9 cellular contexts compared by ENCODE assay signal in genomic region chr7:87876759-87877234, GRCh38. TPM values are rescaled to one million over a fixed set of nuclear protein-coding genes. Genes with fewer than 3 reads are reported as not detected.
DNase-seq lines count a peak whose midpoint lies in the region; ATAC-seq, FAIRE-seq and TF ChIP-seq lines count a peak whose summit lies in the region.
"Had no signal": no experiment of that assay in that cellular context is flagged by ENCODE, and none has a peak within 500 bp of the region (broad histone marks: within the 10 kb centered on the region; RNA-seq: fewer than 3 reads in every experiment).

No MANE protein-coding gene starts in this region.

- no peak overlapping the region for H2BK20ac ChIP-seq in H1 (ENCODE audit: low read length)

- H4K20me1 ChIP-seq in H1 (replicated peaks in 1 of 2; ENCODE audit: control insufficient read depth in 1 of 2, insufficient read depth in 2 of 2, low read length in 2 of 2) = peaks cover 1 to 2% of the 10 kb centered on the region in 2 experiments

- POLR2A ChIA-PET in HEK293 (lab: Yijun Ruan, JAX) = interaction anchor here (1.2 to 1.3 kb wide), 2 partner anchors 58 to 531 kb away, joined by 7 to 8 read pairs; partner anchors contain the start of genes ADAM22 and CROT
- POLR2A ChIA-PET in activated CD4-positive, alpha-beta memory T cell treated with anti-CD3 and anti-CD28 coated beads, Interleukin-2, amount 10 ng/mL, durations not matched to agents 7 days and 5 days (lab: Charles Lee) = interaction anchor here (1.0 to 1.4 kb wide), 5 partner anchors 10 to 362 kb away, joined by 3 read pairs; no protein-coding TSS in a partner anchor
- POLR2A ChIA-PET in H1 (lab: Charles Lee; ENCODE audit: partially characterized antibody) = interaction anchor here (0.7 to 1.3 kb wide), 5 partner anchors 11 to 248 kb away, joined by 3 to 5 read pairs (median 3); no protein-coding TSS in a partner anchor

- H3K4me3 ChIP-seq in HEK293 (ENCODE audit: low read depth, low read length) = peak overlapping the region; percentile 56
- peak overlapping the region; percentile 81 to 88 (median 88) for H3K4me3 ChIP-seq in H1 (ENCODE audit: extremely low read depth in 1 of 4, insufficient read depth in 2 of 4, low read depth in 3 of 4, low read length in 4 of 4)

- no peak overlapping the region for H3K14ac ChIP-seq in H1 (ENCODE audit: insufficient read length)

- H3K4me1 ChIP-seq in HEK293 (ENCODE audit: control insufficient read depth, insufficient read depth, low read length) (peaks cover 5% of the 10 kb centered on the region; the same call in 1 of the 2 replicates), H1 (replicated peaks in 1 of 4; ENCODE audit: control insufficient read depth in 3 of 4, insufficient read depth in 4 of 4, low read length in 3 of 4) (peaks cover 0 to 5% (median 0%) of the 10 kb centered on the region in 4 experiments; a peak in 2 of 7 replicates)

- peak overlapping the region; percentile 10 for H2BK120ac ChIP-seq in H1 (replicated peaks; ENCODE audit: low read depth, low read length)

- H3K9me3 Mint-ChIP-seq in activated CD4-positive, alpha-beta memory T cell treated with anti-CD3 and anti-CD28 coated beads, Interleukin-2, amount 10 ng/mL, durations not matched to agents 7 days and 5 days = peaks cover 8% of the 10 kb centered on the region

- H3K23ac ChIP-seq in H1 (ENCODE audit: insufficient read length) = no peak overlapping the region

- peak overlapping the region; percentile 98 for H3K27ac Mint-ChIP-seq in activated CD4-positive, alpha-beta memory T cell treated with anti-CD3 and anti-CD28 coated beads, Interleukin-2, amount 10 ng/mL, durations not matched to agents 7 days and 5 days

- peak overlapping the region; percentile 49 for H4K91ac ChIP-seq in H1 (replicated peaks; ENCODE audit: insufficient read length, low read length)

- no peak overlapping the region for H2BK15ac ChIP-seq in H1 (ENCODE audit: low read length)

- peak overlapping the region; percentile 81 for H2BK5ac ChIP-seq in H1 (ENCODE audit: low read depth, low read length)

- no peak for TF ChIP-seq CTCF in HEK293 (tag by site-specific recombination; IDR thresholded peaks at IDR 0.05)
- TF ChIP-seq CTCF in H1 (IDR thresholded peaks at IDR 0.05; ENCODE audit: control extremely low read depth in 1 of 3, insufficient read depth in 1 of 3, low read depth in 1 of 3, low read length in 3 of 3) = no peak

- peak overlapping the region; percentile 94 for H3K18ac ChIP-seq in H1 (ENCODE audit: extremely low read depth, low read length)

- no peak overlapping the region for H2AK5ac ChIP-seq in H1 (ENCODE audit: low read depth, low read length)

- peaks cover 59% of the 10 kb centered on the region for H3K4me1 Mint-ChIP-seq in activated CD4-positive, alpha-beta memory T cell treated with anti-CD3 and anti-CD28 coated beads, Interleukin-2, amount 10 ng/mL, durations not matched to agents 7 days and 5 days

- no peaks in the 10 kb centered on the region for H3K9me3 ChIP-seq in HEK293 (ENCODE audit: control insufficient read depth, insufficient read depth, low read depth, low read length)
- no peaks in the 10 kb centered on the region for H3K9me3 ChIP-seq in H1 (ENCODE audit: insufficient read depth in 2 of 2, low read depth in 1 of 2, low read length in 1 of 2)

- WGBS in H1 (ENCODE audit: extremely low coverage in 1 of 2, insufficient coverage in 1 of 2, insufficient read length in 1 of 2, insufficient replicate concordance in 2 of 2, low coverage in 1 of 2, low lambda C conversion rate in 2 of 2, missing lambda C conversion rate in 1 of 2), 2 experiments = 3% methylated on average over 22 of the region's 31 CpGs; no CpG with 5 or more reads in 1 of the 2 experiments

- no peak for TF ChIP-seq RAD21 in H1 (IDR thresholded peaks at IDR 0.05 in 1 of 2, conservative IDR thresholded peaks at IDR 0.05 in 1 of 2; ENCODE audit: low read depth in 2 of 2, low read length in 2 of 2)

- no peaks in the 10 kb centered on the region; the same call in 1 of the 2 replicates for H3K23me2 ChIP-seq in H1 (ENCODE audit: low read depth, low read length)

- peak overlapping the region; percentile 72 to 85 for H3K4me2 ChIP-seq in H1 (ENCODE audit: insufficient read depth in 1 of 2, low read depth in 2 of 2, low read length in 2 of 2)

- peak overlapping the region; percentile 76 to 88 (median 84) for H3K9ac ChIP-seq in H1 (replicated peaks in 1 of 4; ENCODE audit: extremely low read depth in 1 of 4, low read depth in 3 of 4, low read length in 3 of 4)

- peak overlapping the region; percentile 91 for H3K4me3 Mint-ChIP-seq in activated CD4-positive, alpha-beta memory T cell treated with anti-CD3 and anti-CD28 coated beads, Interleukin-2, amount 10 ng/mL, durations not matched to agents 7 days and 5 days

- H3K27ac ChIP-seq in HEK293 (ENCODE audit: extremely low read depth, low read depth, low read length) (peak overlapping the region; percentile 94), H1 (ENCODE audit: low read depth, low read length) (peak overlapping the region; percentile 79)

- CTCF ChIA-PET in HEK293 (lab: Yijun Ruan, JAX) (no interaction called here), H1 (lab: Charles Lee; ENCODE audit: partially characterized antibody) (interaction anchor here (0.9 to 1.2 kb wide), 3 partner anchors 10 to 36 kb away, joined by 3 to 4 read pairs (median 3); no protein-coding TSS in a partner anchor)
- CTCF ChIA-PET in activated CD4-positive, alpha-beta memory T cell treated with anti-CD3 and anti-CD28 coated beads, Interleukin-2, amount 10 ng/mL, durations not matched to agents 7 days and 5 days (lab: Charles Lee) = interaction anchor here (1.4 kb wide), 1 partner anchor 10 kb away, joined by 4 read pairs; no protein-coding TSS in a partner anchor

- H2BK12ac ChIP-seq in H1 (ENCODE audit: low read depth, low read length) = no peak overlapping the region

- H4K5ac ChIP-seq in H1 (ENCODE audit: insufficient read length, low read depth, low read length) = peak overlapping the region; percentile 87

- H3K56ac ChIP-seq in H1 (replicated peaks; ENCODE audit: insufficient read length, low read depth, low read length) = peak overlapping the region; percentile 84

- peaks cover 2% of the 10 kb centered on the region; the same call in 1 of the 2 replicates for H3K79me1 ChIP-seq in H1 (ENCODE audit: low read depth, low read length)

- TF ChIP-seq EP300 in H1 (IDR thresholded peaks at IDR 0.05; ENCODE audit: borderline replicate concordance in 1 of 2, low read depth in 2 of 2, low read length in 2 of 2) = no peak

- peak overlapping the region; percentile 95 for H4K8ac ChIP-seq in H1 (ENCODE audit: extremely low read depth, insufficient read depth, low read length)

- H3K27me3 ChIP-seq in H1 (replicated peaks in 1 of 4; ENCODE audit: control insufficient read depth in 3 of 4, extremely low read depth in 1 of 4, insufficient read depth in 3 of 4, low read length in 3 of 4) = no peaks in the 10 kb centered on the region

- H2AFZ ChIP-seq in H1 (ENCODE audit: low read length) = peak overlapping the region; percentile 45; the same call in 1 of the 2 replicates

- peak; percentile 34 to 48; a peak in 2 of 3 replicates for TF ChIP-seq POLR2A in H1 (IDR thresholded peaks at IDR 0.05; ENCODE audit: control extremely low read depth in 1 of 2, low read depth in 2 of 2, low read length in 2 of 2)

- ATAC-seq in HG02970 (IDR thresholded peaks at IDR 0.05; ENCODE audit: low FRiP score, unreplicated experiment) = no peak

- H3K36me3 ChIP-seq in HEK293 (ENCODE audit: control insufficient read depth in 2 of 2, insufficient read depth in 1 of 2, low read length in 2 of 2) (peaks cover 26 to 32% of the 10 kb centered on the region in 2 experiments), H1 (ENCODE audit: control insufficient read depth in 2 of 4, insufficient read depth in 4 of 4, low read length in 3 of 4) (peaks cover 0 to 27% (median 9%) of the 10 kb centered on the region in 4 experiments; a peak in 3 of 8 replicates)

- H3K36me3 Mint-ChIP-seq in activated CD4-positive, alpha-beta memory T cell treated with anti-CD3 and anti-CD28 coated beads, Interleukin-2, amount 10 ng/mL, durations not matched to agents 7 days and 5 days (ENCODE audit: low read depth) = peaks cover 55% of the 10 kb centered on the region

- FAIRE-seq in H1 (lab: Jason Lieb, UNC) = no peak
- FAIRE-seq: TTC549 had no signal

- H3K4ac ChIP-seq in H1 (replicated peaks; ENCODE audit: insufficient read length, low read depth, low read length) = peak overlapping the region; percentile 60

- H3K27me3 Mint-ChIP-seq in activated CD4-positive, alpha-beta memory T cell treated with anti-CD3 and anti-CD28 coated beads, Interleukin-2, amount 10 ng/mL, durations not matched to agents 7 days and 5 days = no peaks in the 10 kb centered on the region

- DNase-seq in COLO668 (lab: John Stamatoyannopoulos, UW; ENCODE audit: unreplicated experiment) (peak; percentile 69), NCI-H460 (ENCODE audit: extremely low read depth, low read depth) (peak; percentile 36), H1 (ENCODE audit: low read depth in 1 of 2, low spot score in 2 of 2) (no peak), medulla oblongata (ENCODE audit: extremely low spot score) (peak; percentile 57)
- peak; percentile 64 for DNase-seq in activated CD4-positive, alpha-beta memory T cell treated with anti-CD3 and anti-CD28 coated beads, Interleukin-2, amount 10 ng/mL, durations not matched to agents 7 days and 5 days
- DNase-seq in stimulated activated CD4-positive, alpha-beta T cell treated with anti-CD3 and anti-CD28 coated beads, TNF-alpha, amount 100 ng/mL, for 48 hours (ENCODE audit: low read depth in 3 of 3) = peak; percentile 22 to 31 (median 30)

- H3K79me2 ChIP-seq in H1 (ENCODE audit: control insufficient read depth in 1 of 2, insufficient read depth in 2 of 2, low read length in 2 of 2) = peaks cover 0 to 81% of the 10 kb centered on the region in 2 experiments; a peak in 3 of 4 replicates

RNA-seq across cellular contexts. Expression of gene DBF4, which starts 0.5 kb away (rescaled TPM):
- 57.0 and 58.6 TPM in 2 replicates for total RNA-seq in NCI-H460 (2014; rRNA removed; shearing (Covaris generic))
- polyA plus RNA-seq in NCI-H460 (2014; cell fraction: nucleus; rRNA removed) = 51.1 and 60.6 TPM in 2 replicates
- total RNA-seq in activated CD4-positive, alpha-beta memory T cell treated with anti-CD3 and anti-CD28 coated beads, Interleukin-2, amount 10 ng/mL, durations not matched to agents 7 days and 5 days = 10 to 100 TPM; 71.3 to 77.2 TPM
- total RNA-seq in H1 (2021; fragmentation: NEBNext Ultra II Directional; extraction: Animal tissue kit (Norgen Biotek cat#: 25700)) = 78.9 and 82.4 TPM in 2 replicates
- 8.7 and 10.0 TPM in 2 replicates for polyA plus RNA-seq in H1 (2011; rRNA removed)
- polyA plus RNA-seq in H1 (2011; cell fraction: cytosol; rRNA removed) = 13.7 TPM
- polyA plus RNA-seq in H1 (2011; cell fraction: nucleus; rRNA removed) = 14.9 TPM
- 20.7 to 55.8 TPM (median 24.4 TPM) in 4 replicates for polyA plus RNA-seq in H1 (2012, experiment 1 of 2)
- polyA plus RNA-seq in H1 (2012, experiment 2 of 2) = 3.2 TPM
- 57.4 TPM for polyA plus RNA-seq in H1 (2013, experiment 1 of 2)
- polyA plus RNA-seq in H1 (2013, experiment 2 of 2) = 58.9 TPM
- 6.7 and 8.1 TPM in 2 replicates for polyA minus RNA-seq in H1 (2011; rRNA and poly(A)+ RNA removed)
- 17.0 TPM for polyA minus RNA-seq in H1 (2011; cell fraction: cytosol; rRNA and poly(A)+ RNA removed)
- 53.9 TPM for polyA minus RNA-seq in H1 (2011; cell fraction: nucleus; rRNA and poly(A)+ RNA removed)

RNA-seq across cellular contexts. Expression of gene SLC25A40, which starts 0.6 kb away (rescaled TPM):
- 15.5 TPM in 2 replicates for total RNA-seq in NCI-H460 (2014; rRNA removed; shearing (Covaris generic))
- polyA plus RNA-seq in NCI-H460 (2014; cell fraction: nucleus; rRNA removed) = 52.5 and 60.5 TPM in 2 replicates
- 10 to 100 TPM; 54.1 to 59.5 TPM for total RNA-seq in activated CD4-positive, alpha-beta memory T cell treated with anti-CD3 and anti-CD28 coated beads, Interleukin-2, amount 10 ng/mL, durations not matched to agents 7 days and 5 days
- 17.3 and 22.5 TPM in 2 replicates for total RNA-seq in H1 (2021; fragmentation: NEBNext Ultra II Directional; extraction: Animal tissue kit (Norgen Biotek cat#: 25700))
- 3.2 and 6.5 TPM in 2 replicates for polyA plus RNA-seq in H1 (2011; rRNA removed)
- 6.6 TPM for polyA plus RNA-seq in H1 (2011; cell fraction: cytosol; rRNA removed)
- polyA plus RNA-seq in H1 (2011; cell fraction: nucleus; rRNA removed) = 6.1 TPM
- 6.4 to 16.0 TPM (median 7.1 TPM) in 4 replicates for polyA plus RNA-seq in H1 (2012, experiment 1 of 2)
- 1.8 TPM for polyA plus RNA-seq in H1 (2012, experiment 2 of 2)
- polyA plus RNA-seq in H1 (2013, experiment 1 of 2) = 15.4 TPM
- 14.7 TPM for polyA plus RNA-seq in H1 (2013, experiment 2 of 2)
- 5.5 and 7.4 TPM in 2 replicates for polyA minus RNA-seq in H1 (2011; rRNA and poly(A)+ RNA removed)
- polyA minus RNA-seq in H1 (2011; cell fraction: cytosol; rRNA and poly(A)+ RNA removed) = 4.9 TPM
- 20.4 TPM for polyA minus RNA-seq in H1 (2011; cell fraction: nucleus; rRNA and poly(A)+ RNA removed)

RNA-seq across cellular contexts. Expression of gene ADAM22, which starts 57.3 kb away (rescaled TPM):
- total RNA-seq in NCI-H460 (2014; rRNA removed; shearing (Covaris generic)) = 3.3 and 3.6 TPM in 2 replicates
- polyA plus RNA-seq in NCI-H460 (2014; cell fraction: nucleus; rRNA removed) = 5.2 and 9.1 TPM in 2 replicates
- total RNA-seq in activated CD4-positive, alpha-beta memory T cell treated with anti-CD3 and anti-CD28 coated beads, Interleukin-2, amount 10 ng/mL, durations not matched to agents 7 days and 5 days = 1 to 10 TPM; 1.1 to 1.5 TPM
- 17.9 and 21.4 TPM in 2 replicates for total RNA-seq in H1 (2021; fragmentation: NEBNext Ultra II Directional; extraction: Animal tissue kit (Norgen Biotek cat#: 25700))
- 4.6 and 5.6 TPM in 2 replicates for polyA plus RNA-seq in H1 (2011; rRNA removed)
- polyA plus RNA-seq in H1 (2011; cell fraction: cytosol; rRNA removed) = 5.9 TPM
- polyA plus RNA-seq in H1 (2011; cell fraction: nucleus; rRNA removed) = 12.7 TPM
- 4.7 to 8.4 TPM (median 7.7 TPM) in 4 replicates for polyA plus RNA-seq in H1 (2012, experiment 1 of 2)
- 0.30 TPM for polyA plus RNA-seq in H1 (2012, experiment 2 of 2)
- 9.4 TPM for polyA plus RNA-seq in H1 (2013, experiment 1 of 2)
- 8.8 TPM for polyA plus RNA-seq in H1 (2013, experiment 2 of 2)
- polyA minus RNA-seq in H1 (2011; rRNA and poly(A)+ RNA removed) = 29.0 and 53.2 TPM in 2 replicates
- polyA minus RNA-seq in H1 (2011; cell fraction: cytosol; rRNA and poly(A)+ RNA removed) = 12.3 TPM
- polyA minus RNA-seq in H1 (2011; cell fraction: nucleus; rRNA and poly(A)+ RNA removed) = 42.5 TPM

Comparison
In these comparisons a context has a peak if more than half of its experiments do, and no peak if none do; other contexts are left out.
1. DNase-seq: peak in COLO668 (single experiment), NCI-H460 (single experiment), activated CD4-positive, alpha-beta memory T cell treated with anti-CD3 and anti-CD28 coated beads, Interleukin-2, amount 10 ng/mL, durations not matched to agents 7 days and 5 days (single experiment), medulla oblongata (single experiment) and stimulated activated CD4-positive, alpha-beta T cell treated with anti-CD3 and anti-CD28 coated beads, TNF-alpha, amount 100 ng/mL, for 48 hours (3 of 3); none in H1 (0 of 2).